1 cellular context compared by ENCODE assay signal in genomic region chr12:49707127-49707811, GRCh38.
TF ChIP-seq lines count a peak whose summit lies in the region.

TSS of gene FMNL3 (minus strand) at chr12:49707405. CDS start at chr12:49707180, 225 bp downstream.

TF ChIP-seq in HEK293, 187 proteins besides CTCF, POLR2A, EP300 and RAD21 (continued from another document and continues in another):
- TF ChIP-seq GLIS1 (tag by site-specific recombination; IDR thresholded peaks at IDR 0.05): peak; percentile 86
- TF ChIP-seq INSM2 (tag by site-specific recombination; IDR thresholded peaks at IDR 0.05): no peak
- no peak for TF ChIP-seq HOXD13 (CRISPR knock-in tag; IDR thresholded peaks at IDR 0.05; ENCODE audit: borderline replicate concordance)
- TF ChIP-seq REPIN1 (tag by site-specific recombination; IDR thresholded peaks at IDR 0.05; ENCODE audit: low read depth): no peak
- no peak for TF ChIP-seq ZNF610 (tag by site-specific recombination; IDR thresholded peaks at IDR 0.05; ENCODE audit: borderline replicate concordance)
- peak; percentile 89 for TF ChIP-seq ZNF391 (tag by site-specific recombination; IDR thresholded peaks at IDR 0.05; ENCODE audit: borderline replicate concordance, low read depth)
- peak; percentile 56 for TF ChIP-seq ZNF654 (tag by site-specific recombination; IDR thresholded peaks at IDR 0.05; ENCODE audit: low read depth)
- TF ChIP-seq PBX3 (CRISPR knock-in tag; IDR thresholded peaks at IDR 0.05): peak; percentile 100
- TF ChIP-seq ZFP69B (tag by site-specific recombination; IDR thresholded peaks at IDR 0.05): peak; percentile 52
- TF ChIP-seq ZNF24 (tag by site-specific recombination; IDR thresholded peaks at IDR 0.05): 0 out of 2 replicates have a peak, but pooled peaks have one; percentile 45
- peak; percentile 82 for TF ChIP-seq SP2 (tag by site-specific recombination; IDR thresholded peaks at IDR 0.05)
- peak; percentile 82 for TF ChIP-seq ZFHX2 (tag by site-specific recombination; conservative IDR thresholded peaks at IDR 0.05)
- peak; percentile 64; the same call in 1 of the 2 replicates for TF ChIP-seq KLF10 (tag by site-specific recombination; IDR thresholded peaks at IDR 0.05)
- 0 out of 2 replicates have a peak, but pooled peaks have one; percentile 44 for TF ChIP-seq KLF16 (tag by site-specific recombination; IDR thresholded peaks at IDR 0.05)
- no peak for TF ChIP-seq ZNF529 (tag by site-specific recombination; IDR thresholded peaks at IDR 0.05; ENCODE audit: insufficient replicate concordance)
- no peak for TF ChIP-seq ZNF837 (tag by site-specific recombination; IDR thresholded peaks at IDR 0.05)
- TF ChIP-seq ZBTB17 (tag by site-specific recombination; IDR thresholded peaks at IDR 0.05): peak; percentile 63; the same call in 1 of the 2 replicates
- no peak for TF ChIP-seq ZNF274 (IDR thresholded peaks at IDR 0.05; ENCODE audit: low read length)
- no peak for TF ChIP-seq ZNF274 (tag by site-specific recombination; IDR thresholded peaks at IDR 0.05; ENCODE audit: borderline replicate concordance)
- no peak for TF ChIP-seq ZFP41 (tag by site-specific recombination; IDR thresholded peaks at IDR 0.05; ENCODE audit: borderline replicate concordance)
- TF ChIP-seq BCL11A (tag by site-specific recombination; IDR thresholded peaks at IDR 0.05; ENCODE audit: low read depth): no peak
- no peak for TF ChIP-seq ZNF114 (tag by site-specific recombination; IDR thresholded peaks at IDR 0.05)
- no peak for TF ChIP-seq ZNF664 (tag by site-specific recombination; IDR thresholded peaks at IDR 0.05)
- 0 out of 2 replicates have a peak, but pooled peaks have one; percentile 45 for TF ChIP-seq ZNF785 (tag by site-specific recombination; IDR thresholded peaks at IDR 0.05)
- TF ChIP-seq ZNF624 (tag by site-specific recombination; IDR thresholded peaks at IDR 0.05): no peak
- no peak for TF ChIP-seq ZNF354C (tag by site-specific recombination; IDR thresholded peaks at IDR 0.05; ENCODE audit: borderline replicate concordance, low read depth)
- TF ChIP-seq ZSCAN18 (tag by site-specific recombination; IDR thresholded peaks at IDR 0.05): no peak
- no peak for TF ChIP-seq ZNF18 (tag by site-specific recombination; IDR thresholded peaks at IDR 0.05)
- no peak for TF ChIP-seq ZNF292 (tag by site-specific recombination; IDR thresholded peaks at IDR 0.05; ENCODE audit: borderline replicate concordance, low read depth)
- no peak for TF ChIP-seq ZBTB49 (tag by site-specific recombination; IDR thresholded peaks at IDR 0.05; ENCODE audit: low read depth)
- TF ChIP-seq ATF2 (tag by site-specific recombination; IDR thresholded peaks at IDR 0.05; ENCODE audit: low read depth): no peak
- no peak for TF ChIP-seq ZNF571 (tag by site-specific recombination; IDR thresholded peaks at IDR 0.05)
- no peak for TF ChIP-seq ZNF473 (tag by site-specific recombination; IDR thresholded peaks at IDR 0.05)
- TF ChIP-seq ZNF221 (tag by site-specific recombination; IDR thresholded peaks at IDR 0.05; ENCODE audit: borderline replicate concordance): no peak
- TF ChIP-seq ZNF623 (tag by site-specific recombination; IDR thresholded peaks at IDR 0.05): no peak
- TF ChIP-seq ZIC2 (tag by site-specific recombination; IDR thresholded peaks at IDR 0.05): peak; percentile 76
- TF ChIP-seq ZNF2 (tag by site-specific recombination; IDR thresholded peaks at IDR 0.05): 0 out of 2 replicates have a peak, but pooled peaks have one; percentile 38
- TF ChIP-seq ZSCAN16 (tag by site-specific recombination; IDR thresholded peaks at IDR 0.05): no peak
- TF ChIP-seq ZBTB7A (tag by site-specific recombination; IDR thresholded peaks at IDR 0.05; ENCODE audit: low read depth): no peak
- no peak; the same call in 1 of the 2 replicates for TF ChIP-seq ZNF449 (tag by site-specific recombination; IDR thresholded peaks at IDR 0.05)
- 0 out of 2 replicates have a peak, but pooled peaks have one; percentile 21 for TF ChIP-seq ZNF518A (tag by site-specific recombination; conservative IDR thresholded peaks at IDR 0.05; ENCODE audit: low read depth)
- TF ChIP-seq PATZ1 (tag by site-specific recombination; IDR thresholded peaks at IDR 0.05): peak; percentile 47; the same call in 1 of the 2 replicates
- TF ChIP-seq SETDB1 (IDR thresholded peaks at IDR 0.05; ENCODE audit: insufficient read length, low read length): no peak
- no peak for TF ChIP-seq WT1 (tag by site-specific recombination; IDR thresholded peaks at IDR 0.05)
- no peak for TF ChIP-seq KLF7 (tag by site-specific recombination; IDR thresholded peaks at IDR 0.05; ENCODE audit: borderline replicate concordance)
- no peak for TF ChIP-seq ZNF23 (tag by site-specific recombination; IDR thresholded peaks at IDR 0.05; ENCODE audit: borderline replicate concordance)
- TF ChIP-seq YY2 (tag by site-specific recombination; IDR thresholded peaks at IDR 0.05): peak; percentile 42; the same call in 1 of the 2 replicates
